ENCODE assay signal across 9 cellular contexts in genomic region chr11:122883682-122883981, GRCh38. TPM values are rescaled to one million over a fixed set of nuclear protein-coding genes. Genes with fewer than 3 reads are reported as not detected.
DNase-seq lines count a peak whose midpoint lies in the region; ATAC-seq and TF ChIP-seq lines count a peak whose summit lies in the region.
"Had no signal": no experiment of that assay in that cellular context is flagged by ENCODE, and none has a peak within 500 bp of the region (broad histone marks: within the 10 kb centered on the region; RNA-seq: fewer than 3 reads in every experiment).

No MANE protein-coding gene starts in this region.

- TF ChIP-seq CTCF in cardiac muscle cell (IDR thresholded peaks at IDR 0.05; ENCODE audit: low read depth, low read length) (no peak), upper lobe of right lung (IDR thresholded peaks at IDR 0.05) (no peak)

- H3K36me3 ChIP-seq in cardiac muscle cell (no peaks in the 10 kb centered on the region), mucosa of rectum (ENCODE audit: control insufficient read depth in 2 of 2, insufficient read depth in 2 of 2, low read length in 2 of 2) (peaks cover 0 to 3% of the 10 kb centered on the region in 2 donors), upper lobe of right lung (no peaks in the 10 kb centered on the region)

- peaks cover 28% of the 10 kb centered on the region for H3K27me3 ChIP-seq in cardiac muscle cell
- H3K27me3 ChIP-seq in mucosa of rectum (ENCODE audit: control insufficient read depth in 2 of 2, insufficient read depth in 2 of 2, low read length in 2 of 2), result no peaks in the 10 kb centered on the region
- H3K27me3 ChIP-seq in upper lobe of right lung, result no peaks in the 10 kb centered on the region

- H3K4me3 Mint-ChIP-seq in central memory CD8-positive, alpha-beta T cell, result peak overlapping the region; percentile 88

- H3K27ac Mint-ChIP-seq in central memory CD8-positive, alpha-beta T cell (ENCODE audit: low read depth), result peak overlapping the region; percentile 94

- H3K9ac ChIP-seq in mucosa of rectum (ENCODE audit: low read depth in 1 of 2, low read length in 2 of 2), result peak overlapping the region; percentile 72 to 79

- DNase-seq in cardiac muscle cell (ENCODE audit: low read depth in 1 of 2, low spot score in 1 of 2) (peak in 1 of 2 donors; percentile 85), Right ventricle myocardium superior (no peak), upper lobe of right lung (no peak), DMS114 treated with DMSO at 0.1 percent for 48 hours (lab: John Stamatoyannopoulos, UW; ENCODE audit: unreplicated experiment) (no peak)
- DNase-seq in central memory CD8-positive, alpha-beta T cell (ENCODE audit: low spot score in 2 of 2), result no peak
- DNase-seq: hippocampal formation had no signal

- no peak for ATAC-seq in Right ventricle myocardium superior (ENCODE audit: poor library complexity)
- no peak for ATAC-seq in central memory CD8-positive, alpha-beta T cell (replicated peaks; ENCODE audit: extremely low read depth, poor library complexity, severe bottlenecking)
- no peak for ATAC-seq in upper lobe of right lung
- no peak for ATAC-seq in HG03025 (IDR thresholded peaks at IDR 0.05; ENCODE audit: low FRiP score, unreplicated experiment)
- ATAC-seq in HG02623 (IDR thresholded peaks at IDR 0.05; ENCODE audit: unreplicated experiment), result no peak

- H3K4me3 ChIP-seq in cardiac muscle cell, result peak overlapping the region; percentile 50
- peak overlapping the region; percentile 69 to 86 for H3K4me3 ChIP-seq in mucosa of rectum (ENCODE audit: low read length in 2 of 2)
- H3K4me3 ChIP-seq in upper lobe of right lung, result peak overlapping the region; percentile 73

- peaks cover 14% of the 10 kb centered on the region for H3K36me3 Mint-ChIP-seq in central memory CD8-positive, alpha-beta T cell (ENCODE audit: insufficient read depth)

- H3K27ac ChIP-seq in cardiac muscle cell (no peak overlapping the region), mucosa of rectum (ENCODE audit: low read depth in 2 of 2, low read length in 2 of 2) (peak overlapping the region in 1 of 2 donors; percentile 69), upper lobe of right lung (peak overlapping the region; percentile 94)

- peaks cover 52% of the 10 kb centered on the region for H3K4me1 Mint-ChIP-seq in central memory CD8-positive, alpha-beta T cell

- intact Hi-C loops in Right ventricle myocardium superior (cut with DNase I) (no loop called here), upper lobe of right lung (cut with DNase I) (no loop called here)

- H3K9me3 Mint-ChIP-seq in central memory CD8-positive, alpha-beta T cell, result no peaks in the 10 kb centered on the region

- H3K9me3 ChIP-seq in cardiac muscle cell (ENCODE audit: low read depth) (no peaks in the 10 kb centered on the region), mucosa of rectum (ENCODE audit: control insufficient read depth in 2 of 2, low read length in 2 of 2) (no peaks in the 10 kb centered on the region), upper lobe of right lung (no peaks in the 10 kb centered on the region)

- H3K4me1 ChIP-seq in cardiac muscle cell (ENCODE audit: low read depth), result peaks cover 17% of the 10 kb centered on the region
- peaks cover 0 to 4% of the 10 kb centered on the region in 2 donors for H3K4me1 ChIP-seq in mucosa of rectum (ENCODE audit: control insufficient read depth in 2 of 2, insufficient read depth in 2 of 2, low read length in 2 of 2)
- H3K4me1 ChIP-seq in upper lobe of right lung, result peaks cover 9% of the 10 kb centered on the region

- no peaks in the 10 kb centered on the region for H3K27me3 Mint-ChIP-seq in central memory CD8-positive, alpha-beta T cell

RNA-seq across cellular contexts. Expression of gene JHY, which starts 1.1 kb away (rescaled TPM):
- total RNA-seq in cardiac muscle cell (1.1 and 2.5 TPM in 2 replicates), Right ventricle myocardium superior (2.6 TPM), upper lobe of right lung (8.9 TPM)
- polyA plus RNA-seq in cardiac muscle cell, result 2.3 and 2.5 TPM in 2 replicates

RNA-seq across cellular contexts. Expression of gene CRTAM, which starts 45.3 kb away (rescaled TPM):
- total RNA-seq in cardiac muscle cell (not detected in 2 replicates), Right ventricle myocardium superior (0.11 TPM), upper lobe of right lung (8.5 TPM)
- not detected in 2 replicates for polyA plus RNA-seq in cardiac muscle cell
